Comparison of ENCODE assay signal across 13 cellular contexts in genomic region chr2:239193925-239194687, GRCh38.
DNase-seq lines count a peak whose midpoint lies in the region; ATAC-seq and TF ChIP-seq lines count a peak whose summit lies in the region.
"Had no signal": no experiment of that assay in that cellular context is flagged by ENCODE, and none has a peak within 500 bp of the region (broad histone marks: within the 10 kb centered on the region; RNA-seq: fewer than 3 reads in every experiment).

No MANE protein-coding gene starts in this region.

- no peak overlapping the region for H3K4me2 ChIP-seq in GM23248 (ENCODE audit: unreplicated experiment)

- H3K27ac Mint-ChIP-seq in chondrocyte (ENCODE audit: unreplicated experiment) = no peak overlapping the region
- H3K27ac Mint-ChIP-seq: CD8-positive, alpha-beta T cell had no signal

- no peak overlapping the region for H3K4me3 ChIP-seq in GM23248
- H3K4me3 ChIP-seq: heart left ventricle, SJCRH30 had no signal

- H3K36me3 ChIP-seq in GM23248 (ENCODE audit: low read depth) = peaks cover under 1% of the 10 kb centered on the region; the same call in 1 of the 2 replicates

- H3K27me3 ChIP-seq in GM23248 (replicated peaks; ENCODE audit: insufficient read depth) = no peaks in the 10 kb centered on the region
- H3K27me3 ChIP-seq: heart left ventricle, SJCRH30 had no signal

- no peaks in the 10 kb centered on the region for H3K9me3 Mint-ChIP-seq in chondrocyte (ENCODE audit: low read depth)
- H3K9me3 Mint-ChIP-seq: CD8-positive, alpha-beta T cell had no signal

- no peaks in the 10 kb centered on the region for H3K27me3 Mint-ChIP-seq in chondrocyte (ENCODE audit: low read depth)

- no peaks in the 10 kb centered on the region for H3K79me2 ChIP-seq in GM23248 (ENCODE audit: insufficient read depth)

- no peak overlapping the region for H2AFZ ChIP-seq in GM23248

- H3K9me3 ChIP-seq in GM23248 (ENCODE audit: low read depth) = no peaks in the 10 kb centered on the region
- H3K9me3 ChIP-seq: SJCRH30 had no signal

- no peak overlapping the region for H3K4me3 Mint-ChIP-seq in chondrocyte (ENCODE audit: unreplicated experiment)
- H3K4me3 Mint-ChIP-seq: CD8-positive, alpha-beta T cell had no signal

- H3F3A ChIP-seq in GM23248 (ENCODE audit: insufficient read depth) = no peaks in the 10 kb centered on the region

- in situ Hi-C loops in GM23248 (cut with MboI) = no loop called here

- H4K20me1 ChIP-seq in GM23248 (ENCODE audit: insufficient read depth) = no peaks in the 10 kb centered on the region

- TF ChIP-seq CTCF in 22Rv1 (IDR thresholded peaks at IDR 0.05) (peak; percentile 24), chondrocyte (IDR thresholded peaks at IDR 0.05) (peak; percentile 25)

- ATAC-seq in GM21786 (IDR thresholded peaks at IDR 0.05; ENCODE audit: unreplicated experiment) (no peak), GM18873 (IDR thresholded peaks at IDR 0.05; ENCODE audit: low FRiP score, unreplicated experiment) (no peak)
- ATAC-seq: CD8-positive, alpha-beta T cell had no signal

- H3K4me1 ChIP-seq in GM23248 (ENCODE audit: insufficient read depth) = peaks cover 1% of the 10 kb centered on the region
- H3K4me1 ChIP-seq: SJCRH30 had no signal

- H3K27ac ChIP-seq in 22Rv1 = no peak overlapping the region
- H3K27ac ChIP-seq in GM23248 = no peak overlapping the region
- H3K27ac ChIP-seq: SJCRH30 had no signal

- H3K4me1 Mint-ChIP-seq in chondrocyte (ENCODE audit: low read depth) = peaks cover 7% of the 10 kb centered on the region

- 78 to 80% methylated on average over 17 of the region's 17 CpGs for WGBS in GM23248 (ENCODE audit: low coverage in 1 of 2, low lambda C conversion rate in 2 of 2, missing lambda C conversion rate in 2 of 2), 2 experiments

- no peak overlapping the region for H3K9ac ChIP-seq in GM23248

- H3K9me2 ChIP-seq in GM23248 (ENCODE audit: insufficient read depth) = no peaks in the 10 kb centered on the region

- peak; percentile 18 for DNase-seq in GM23248
- DNase-seq in chondrocyte (ENCODE audit: low spot score) = peak; percentile 50
- peak; percentile 72 for DNase-seq in midbrain (lab: John Stamatoyannopoulos, UW)
- no peak for DNase-seq in NCI-H774 (lab: John Stamatoyannopoulos, UW)
- DNase-seq in NCI-H2107 treated with DMSO at 0.1 percent for 48 hours (lab: John Stamatoyannopoulos, UW; ENCODE audit: unreplicated experiment) = no peak
- DNase-seq: CD8-positive, alpha-beta T cell; GOT3; NCI-H1930; SJCRH30 had no signal

- peaks cover 15% of the 10 kb centered on the region for H3K36me3 Mint-ChIP-seq in chondrocyte (ENCODE audit: low read depth)

Comparison
In these comparisons a context has a peak if more than half of its experiments do, and no peak if none do; other contexts are left out.
1. DNase-seq: peak in GM23248 (single experiment), chondrocyte (single experiment) and midbrain (single experiment); none in NCI-H774 (single experiment) and NCI-H2107 treated with DMSO at 0.1 percent for 48 hours (single experiment).